17 cellular contexts compared by ENCODE assay signal in the genomic region with DNA sequence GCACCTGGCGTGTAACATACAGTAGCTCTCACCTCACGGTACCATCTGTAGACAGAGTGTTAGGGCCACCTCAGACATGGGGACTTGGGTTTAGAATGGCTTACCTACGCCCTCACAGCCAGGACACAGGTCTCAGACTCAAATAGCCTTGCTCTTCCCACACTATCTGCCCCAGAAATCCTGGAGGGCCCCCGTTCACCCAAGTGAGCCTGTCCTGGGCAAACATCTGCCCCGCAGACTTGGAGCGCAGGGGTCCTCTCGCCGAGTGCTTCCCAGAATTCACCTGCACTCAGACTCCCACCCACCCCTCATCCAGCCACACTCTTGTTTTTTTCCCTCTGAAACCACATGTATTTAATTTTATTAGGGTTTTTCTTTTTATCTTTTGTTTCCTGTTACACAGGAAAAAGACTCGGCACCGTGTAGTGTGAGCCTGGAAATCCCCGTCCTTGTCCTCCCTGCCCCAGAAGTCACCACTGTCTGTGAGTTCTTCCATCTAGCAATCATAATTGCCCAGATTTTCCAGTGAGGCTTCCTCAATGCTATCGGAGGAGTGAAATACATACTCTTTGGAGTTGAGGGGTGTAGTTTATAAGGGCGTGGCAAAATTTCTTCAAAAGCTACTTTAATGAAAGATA. TPM values are rescaled to one million over a fixed set of nuclear protein-coding genes. Genes with fewer than 3 reads are reported as not detected.
DNase-seq lines count a peak whose midpoint lies in the region; ATAC-seq and TF ChIP-seq lines count a peak whose summit lies in the region.
"Had no signal": no experiment of that assay in that cellular context is flagged by ENCODE, and none has a peak within 500 bp of the region (broad histone marks: within the 10 kb centered on the region; RNA-seq: fewer than 3 reads in every experiment).

No MANE protein-coding gene starts in this region.

- ATAC-seq in HG02759 (IDR thresholded peaks at IDR 0.05; ENCODE audit: unreplicated experiment), result no peak
- no peak for ATAC-seq in HG02642 (IDR thresholded peaks at IDR 0.05; ENCODE audit: poor library complexity, unreplicated experiment)

- DNase-seq in activated effector memory CD4-positive, alpha-beta T cell treated with anti-CD3 and anti-CD28 coated beads, Interleukin-2, amount 50 U/mL, for 16 hours, result peak; percentile 82
- DNase-seq in activated effector memory CD4-positive, alpha-beta T cell treated with Interleukin-2 at 50 U/mL for 16 hours, result no peak
- peak; percentile 1 for DNase-seq in NCI-H226
- DNase-seq in activated naive CD4-positive, alpha-beta T cell treated with anti-CD3 and anti-CD28 coated beads, Interleukin-2, amount 10 ng/mL, durations not matched to agents 7 days and 5 days, result no peak
- DNase-seq in mesothelial cell of epicardium (ENCODE audit: low spot score in 2 of 2, unreplicated experiment in 2 of 2), result no peak
- no peak for DNase-seq in NCI-H82 treated with DMSO at 0.1 percent for 48 hours (lab: John Stamatoyannopoulos, UW; ENCODE audit: unreplicated experiment)
- DNase-seq: Caco-2, EL, HFFc6, hypothalamus, kidney glomerular epithelial cell, NCI-H1105 treated with DMSO at 0.1 percent for 48 hours, NCI-H2171, NCI-H82 had no signal

- H3K9me3 Mint-ChIP-seq in activated naive CD4-positive, alpha-beta T cell treated with anti-CD3 and anti-CD28 coated beads, Interleukin-2, amount 10 ng/mL, durations not matched to agents 7 days and 5 days, result no peaks in the 10 kb centered on the region
- no peaks in the 10 kb centered on the region for H3K9me3 Mint-ChIP-seq in mesothelial cell of epicardium
- H3K9me3 Mint-ChIP-seq: HFFc6 had no signal

- H3K27ac Mint-ChIP-seq in activated naive CD4-positive, alpha-beta T cell treated with anti-CD3 and anti-CD28 coated beads, Interleukin-2, amount 10 ng/mL, durations not matched to agents 7 days and 5 days, result peak overlapping the region; percentile 72
- peak overlapping the region; percentile 43 for H3K27ac Mint-ChIP-seq in mesothelial cell of epicardium
- H3K27ac Mint-ChIP-seq: HFFc6 had no signal

- TF ChIP-seq CTCF in mesothelial cell of epicardium (IDR thresholded peaks at IDR 0.05; ENCODE audit: unreplicated experiment), result no peak

- H3K36me3 Mint-ChIP-seq in activated naive CD4-positive, alpha-beta T cell treated with anti-CD3 and anti-CD28 coated beads, Interleukin-2, amount 10 ng/mL, durations not matched to agents 7 days and 5 days, result peaks cover 30% of the 10 kb centered on the region
- peaks cover 28% of the 10 kb centered on the region for H3K36me3 Mint-ChIP-seq in mesothelial cell of epicardium

- CTCF ChIA-PET in activated naive CD4-positive, alpha-beta T cell treated with anti-CD3 and anti-CD28 coated beads, Interleukin-2, amount 10 ng/mL, durations not matched to agents 7 days and 5 days (lab: Charles Lee), result interaction anchor here (0.9 to 6.3 kb wide), 3 partner anchors 166 to 229 kb away, joined by 4 to 63 read pairs (median 25); no protein-coding TSS in a partner anchor

- peaks cover 5% of the 10 kb centered on the region for H3K27me3 Mint-ChIP-seq in activated naive CD4-positive, alpha-beta T cell treated with anti-CD3 and anti-CD28 coated beads, Interleukin-2, amount 10 ng/mL, durations not matched to agents 7 days and 5 days
- H3K27me3 Mint-ChIP-seq in mesothelial cell of epicardium (ENCODE audit: low read depth), result no peaks in the 10 kb centered on the region

- peaks cover 21% of the 10 kb centered on the region for H3K4me1 Mint-ChIP-seq in activated naive CD4-positive, alpha-beta T cell treated with anti-CD3 and anti-CD28 coated beads, Interleukin-2, amount 10 ng/mL, durations not matched to agents 7 days and 5 days
- H3K4me1 Mint-ChIP-seq in mesothelial cell of epicardium, result peaks cover 15% of the 10 kb centered on the region

- H3K4me3 Mint-ChIP-seq in activated naive CD4-positive, alpha-beta T cell treated with anti-CD3 and anti-CD28 coated beads, Interleukin-2, amount 10 ng/mL, durations not matched to agents 7 days and 5 days, result no peak overlapping the region
- no peak overlapping the region for H3K4me3 Mint-ChIP-seq in mesothelial cell of epicardium
- H3K4me3 Mint-ChIP-seq: HFFc6 had no signal

RNA-seq across cellular contexts. Expression of a gene that starts 17.1 kb away (rescaled TPM):
- total RNA-seq in mesothelial cell of epicardium, result 36.0 to 42.2 TPM (median 37.8 TPM) in 3 replicates
- total RNA-seq: HT1080 had no signal

RNA-seq across cellular contexts. Expression of a gene that starts 25.2 kb away (rescaled TPM):
- total RNA-seq in mesothelial cell of epicardium, result 95.9 to 101 TPM (median 96.7 TPM) in 3 replicates

Comparison
In these comparisons a context has a peak if more than half of its experiments do, and no peak if none do; other contexts are left out.
1. DNase-seq: peak in activated effector memory CD4-positive, alpha-beta T cell treated with anti-CD3 and anti-CD28 coated beads, Interleukin-2, amount 50 U/mL, for 16 hours (single experiment) and NCI-H226 (single experiment); none in activated effector memory CD4-positive, alpha-beta T cell treated with Interleukin-2 at 50 U/mL for 16 hours (single experiment), activated naive CD4-positive, alpha-beta T cell treated with anti-CD3 and anti-CD28 coated beads, Interleukin-2, amount 10 ng/mL, durations not matched to agents 7 days and 5 days (single experiment), mesothelial cell of epicardium (0 of 2) and NCI-H82 treated with DMSO at 0.1 percent for 48 hours (single experiment).